In the genomic region with DNA sequence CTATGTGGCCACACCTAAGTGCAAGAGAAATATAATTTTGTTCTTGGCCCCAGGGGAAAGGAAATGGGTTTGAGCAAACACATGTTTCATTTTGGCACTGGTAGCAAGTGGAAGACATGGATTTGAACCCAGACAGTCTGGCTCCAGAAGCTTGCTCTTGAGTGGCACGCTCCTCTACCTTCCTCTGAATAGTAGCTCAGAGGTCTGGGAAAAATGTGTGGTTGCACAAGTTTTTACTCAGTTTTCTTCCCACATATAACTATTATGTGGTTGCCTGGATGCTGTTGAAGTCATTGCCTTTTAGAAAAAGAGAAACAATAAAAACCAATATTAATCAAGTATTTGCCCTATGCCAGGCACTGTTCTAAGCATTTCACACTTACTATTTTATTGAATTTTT, we compare ENCODE assay signal across 27 cellular contexts. TPM values are rescaled to one million over a fixed set of nuclear protein-coding genes. Genes with fewer than 3 reads are reported as not detected.
"Had no signal": no experiment of that assay in that cellular context is flagged by ENCODE, and none has a peak within 500 bp of the region (broad histone marks: within the 10 kb centered on the region; RNA-seq: fewer than 3 reads in every experiment).

No MANE protein-coding gene starts in this region.

- H3K4me1 ChIP-seq: colonic mucosa had no signal

- FAIRE-seq: bronchial epithelial cell, pancreas had no signal

- H3K27me3 ChIP-seq: colonic mucosa, pancreas, upper lobe of left lung had no signal

- H3K27me3 Mint-ChIP-seq: activated B cell treated with CpG ODN at 0.5 μM for 24 hours; activated CD4-positive, alpha-beta T cell treated with anti-CD3 and anti-CD28 coated beads for 36 hours; activated naive CD8-positive, alpha-beta T cell treated with anti-CD3 and anti-CD28 coated beads for 36 hours had no signal

- H3K27ac ChIP-seq: colonic mucosa, dorsolateral prefrontal cortex, pancreas, psoas muscle, skin epidermis, upper lobe of left lung had no signal

- H3K9me3 ChIP-seq: colonic mucosa, pancreas, upper lobe of left lung had no signal

- DNase-seq: activated B cell treated with CpG ODN at 0.5 μM for 24 hours; activated CD4-positive, alpha-beta T cell treated with anti-CD3 and anti-CD28 coated beads for 36 hours; activated CD4-positive, alpha-beta T cell treated with anti-CD3 and anti-CD28 coated beads, Interleukin-2, amount 50 U/mL, for 48 hours; activated CD8-positive, alpha-beta memory T cell treated with anti-CD3 and anti-CD28 coated beads, Interleukin-2, amount 50 U/mL, for 48 hours; activated naive CD4-positive, alpha-beta T cell treated with Interleukin-2 at 50 U/mL for 16 hours; activated naive CD8-positive, alpha-beta T cell treated with anti-CD3 and anti-CD28 coated beads for 36 hours; activated T-cell treated with anti-CD3 and anti-CD28 coated beads, Interleukin-2, amount 50 U/mL, for 4 hours; amniotic stem cell; colonic mucosa; dorsolateral prefrontal cortex; effector memory CD8-positive, alpha-beta T cell; foreskin fibroblast; hippocampal formation; left ventricle myocardium superior; natural killer cell; pancreas; psoas muscle; right cardiac atrium; stimulated activated CD4-positive, alpha-beta T cell treated with anti-CD3 and anti-CD28 coated beads, Interleukin-2, amount 100 ng/mL, for 24 hours; stimulated activated naive CD8-positive, alpha-beta T cell treated with anti-CD3 and anti-CD28 coated beads, Interleukin-15, amount 100 ng/mL, for 72 hours; T1000; upper lobe of left lung had no signal

- H3K36me3 Mint-ChIP-seq: activated naive CD8-positive, alpha-beta T cell treated with anti-CD3 and anti-CD28 coated beads for 36 hours; memory B cell; natural killer cell; stimulated activated effector memory CD8-positive, alpha-beta T cell treated with anti-CD3 and anti-CD28 coated beads, Interleukin-12 subunit alpha, Interleukin-12 subunit beta, amount 100 ng/mL, for 72 hours had no signal

- H3K9me3 Mint-ChIP-seq: activated naive CD8-positive, alpha-beta T cell treated with anti-CD3 and anti-CD28 coated beads for 36 hours; activated T-cell treated with anti-CD3 and anti-CD28 coated beads, Interleukin-2, amount 50 U/mL, for 4 hours; natural killer cell; stimulated activated naive CD8-positive, alpha-beta T cell treated with anti-CD3 and anti-CD28 coated beads, Interleukin-15, amount 100 ng/mL, for 72 hours; T-helper 1 cell treated with Interleukin-12 subunit alpha and Interleukin-12 subunit beta and Interleukin-4 antibody, amounts not matched to agents 30 μg/mL and 1 μg/mL, for 36 hours had no signal

- H3K4me1 Mint-ChIP-seq: activated B cell treated with CpG ODN at 0.5 μM for 24 hours; memory B cell; natural killer cell; stimulated activated effector memory CD8-positive, alpha-beta T cell treated with anti-CD3 and anti-CD28 coated beads, Interleukin-12 subunit alpha, Interleukin-12 subunit beta, amount 100 ng/mL, for 72 hours had no signal

- H3K27ac Mint-ChIP-seq: activated B cell treated with CpG ODN at 0.5 μM for 24 hours; activated CD4-positive, alpha-beta T cell treated with anti-CD3 and anti-CD28 coated beads for 36 hours; activated naive CD8-positive, alpha-beta T cell treated with anti-CD3 and anti-CD28 coated beads for 36 hours; effector memory CD8-positive, alpha-beta T cell; memory B cell; natural killer cell; stimulated activated effector memory CD8-positive, alpha-beta T cell treated with anti-CD3 and anti-CD28 coated beads, Interleukin-12 subunit alpha, Interleukin-12 subunit beta, amount 100 ng/mL, for 72 hours; stimulated activated naive CD8-positive, alpha-beta T cell treated with anti-CD3 and anti-CD28 coated beads, Interleukin-15, amount 100 ng/mL, for 72 hours; T-helper 1 cell treated with Interleukin-12 subunit alpha and Interleukin-12 subunit beta and Interleukin-4 antibody, amounts not matched to agents 30 μg/mL and 1 μg/mL, for 36 hours had no signal

- H3K4me3 ChIP-seq: colonic mucosa, dorsolateral prefrontal cortex, pancreas, psoas muscle, skin epidermis, upper lobe of left lung had no signal

- H3K4me3 Mint-ChIP-seq: activated B cell treated with CpG ODN at 0.5 μM for 24 hours; activated CD4-positive, alpha-beta T cell treated with anti-CD3 and anti-CD28 coated beads for 36 hours; activated naive CD8-positive, alpha-beta T cell treated with anti-CD3 and anti-CD28 coated beads for 36 hours; activated T-cell treated with anti-CD3 and anti-CD28 coated beads, Interleukin-2, amount 50 U/mL, for 4 hours; effector memory CD8-positive, alpha-beta T cell; memory B cell; natural killer cell; stimulated activated effector memory CD8-positive, alpha-beta T cell treated with anti-CD3 and anti-CD28 coated beads, Interleukin-12 subunit alpha, Interleukin-12 subunit beta, amount 100 ng/mL, for 72 hours; stimulated activated naive CD8-positive, alpha-beta T cell treated with anti-CD3 and anti-CD28 coated beads, Interleukin-15, amount 100 ng/mL, for 72 hours; T-helper 1 cell treated with Interleukin-12 subunit alpha and Interleukin-12 subunit beta and Interleukin-4 antibody, amounts not matched to agents 30 μg/mL and 1 μg/mL, for 36 hours had no signal

- H3K36me3 ChIP-seq: colonic mucosa, pancreas, upper lobe of left lung had no signal

RNA-seq across cellular contexts. Expression of a gene that starts 16.3 kb away (rescaled TPM):
- total RNA-seq: activated B cell treated with CpG ODN at 0.5 μM for 24 hours had no signal
